Comparison of ENCODE assay signal across 7 cellular contexts in genomic region chr19:34159541-34159940, GRCh38. TPM values are rescaled to one million over a fixed set of nuclear protein-coding genes. Genes with fewer than 3 reads are reported as not detected.
A peak's percentile ranks its signal among the peaks of the same experiment; 100 is the strongest.
DNase-seq lines count a peak whose midpoint lies in the region; ATAC-seq, FAIRE-seq and TF ChIP-seq lines count a peak whose summit lies in the region.
"Not testable (repeated sequence)": the region's sequence is repeated elsewhere in the genome, so short reads cannot be mapped to it uniquely, and the experiment has no call there.

No MANE protein-coding gene starts in this region.

- not testable (repeated sequence) for TF ChIP-seq RAD21 in HepG2 (CRISPR knock-in tag; IDR thresholded peaks at IDR 0.05)

- H3F3A ChIP-seq in PC-3 (ENCODE audit: low read length, unreplicated experiment) = not testable (repeated sequence)

- intact Hi-C loops in PC-3 (cut with micrococcal nuclease); HepG2 (cut with micrococcal nuclease; ENCODE audit: unreplicated experiment): not testable (repeated sequence)

- not testable (repeated sequence) for H3K27ac ChIP-seq in PC-3 (ENCODE audit: low read length); SJSA1; HepG2 (ENCODE audit: extremely low read length, insufficient read depth, low read length)

- not testable (repeated sequence) for H3K9me3 ChIP-seq in PC-3 (ENCODE audit: low read length); SJSA1 (replicated peaks); HepG2 (ENCODE audit: low read length)

- not testable (repeated sequence) for H3K4me2 ChIP-seq in PC-3 (ENCODE audit: low read length); HepG2 (ENCODE audit: low read depth, low read length)

- not testable (repeated sequence) for ATAC-seq in PC-3; central memory CD8-positive, alpha-beta T cell (replicated peaks; ENCODE audit: extremely low read depth, poor library complexity, severe bottlenecking); HepG2

- FAIRE-seq in HepG2 (lab: Jason Lieb, UNC) = not testable (repeated sequence)

- not testable (repeated sequence) for H4K20me1 ChIP-seq in PC-3 (ENCODE audit: low read length); HepG2 (ENCODE audit: insufficient read depth, low read length)

- H2AFZ ChIP-seq in PC-3 (ENCODE audit: low read length); HepG2 (ENCODE audit: low read length): not testable (repeated sequence)

- not testable (repeated sequence) for TF ChIP-seq CTCF in PC-3 (conservative IDR thresholded peaks at IDR 0.05; ENCODE audit: low read depth, low read length); HepG2 (CRISPR knock-in tag; IDR thresholded peaks at IDR 0.05)

- H3K27me3 ChIP-seq in PC-3 (ENCODE audit: low read length); SJSA1 (replicated peaks); HepG2 (ENCODE audit: control insufficient read depth in 1 of 2, insufficient read depth in 2 of 2, low read length in 2 of 2): not testable (repeated sequence)

- in situ Hi-C loops in HepG2 (cut with HindIII; ENCODE audit: extremely low pct_ligation_motif_present, low pct_unique_long_range_greater_than_20kb) = not testable (repeated sequence)

- not testable (repeated sequence) for H3K4me1 Mint-ChIP-seq in central memory CD8-positive, alpha-beta T cell

- peak overlapping the region; percentile 29 for H3K27ac Mint-ChIP-seq in central memory CD8-positive, alpha-beta T cell (ENCODE audit: low read depth)

- CTCF ChIA-PET in PC-3 (lab: Charles Lee); HepG2 (lab: Yijun Ruan, JAX; ENCODE audit: low intra/inter-chr PET ratio, low total read pairs): not testable (repeated sequence)

- not testable (repeated sequence) for H3K79me2 ChIP-seq in PC-3 (ENCODE audit: low read length); HepG2 (ENCODE audit: insufficient read depth, low read length)

- 5% methylated on average over 5 of the region's 5 CpGs for WGBS in HepG2 (ENCODE audit: low lambda C conversion rate)

- POLR2A ChIA-PET in PC-3 (lab: Charles Lee; ENCODE audit: unreplicated experiment); HepG2 (lab: Yijun Ruan, JAX): not testable (repeated sequence)

- not testable (repeated sequence) for H3K4me3 Mint-ChIP-seq in central memory CD8-positive, alpha-beta T cell

- H3K9ac ChIP-seq in PC-3 (ENCODE audit: low read length); HepG2 (ENCODE audit: insufficient read depth, low read depth, low read length): not testable (repeated sequence)

- not testable (repeated sequence) for H3K4me1 ChIP-seq in PC-3 (ENCODE audit: insufficient read depth, low read length); SJSA1 (replicated peaks); HepG2 (ENCODE audit: insufficient read depth, low read length)

- H3K9me2 ChIP-seq in PC-3 (replicated peaks; ENCODE audit: low read length) = not testable (repeated sequence)

- not testable (repeated sequence) for H3K27me3 Mint-ChIP-seq in central memory CD8-positive, alpha-beta T cell

- TF ChIP-seq POLR2A in HepG2 (IDR thresholded peaks at IDR 0.05; ENCODE audit: insufficient read depth in 1 of 2, low read depth in 2 of 2, low read length in 2 of 2) = not testable (repeated sequence)

- not testable (repeated sequence) for H3K9me3 Mint-ChIP-seq in central memory CD8-positive, alpha-beta T cell

- DNase-seq in EL (peak; percentile 29), HCEC 1CT (peak; percentile 57), PC-3 (peak; percentile 6), SJSA1 (ENCODE audit: low read depth in 1 of 2, low spot score in 2 of 2) (peak; percentile 54 to 59), iris pigment epithelial cell (ENCODE audit: low read depth) (peak; percentile 48)
- not testable (repeated sequence) for DNase-seq in central memory CD8-positive, alpha-beta T cell (ENCODE audit: low spot score in 2 of 2); HepG2 (ENCODE audit: low spot score)

- H3K36me3 ChIP-seq in PC-3 (ENCODE audit: low read depth, low read length); SJSA1; HepG2 (replicated peaks in 1 of 2; ENCODE audit: control insufficient read depth in 1 of 2, insufficient read depth in 2 of 2, low read length in 2 of 2): not testable (repeated sequence)

- H3K4me3 ChIP-seq in PC-3 (ENCODE audit: low read length); SJSA1; HepG2 (replicated peaks in 1 of 3; ENCODE audit: insufficient read depth in 1 of 3, low read depth in 2 of 3, low read length in 3 of 3): not testable (repeated sequence)

- H3K36me3 Mint-ChIP-seq in central memory CD8-positive, alpha-beta T cell (ENCODE audit: insufficient read depth) = not testable (repeated sequence)

- BruUV-seq in PC-3 (replicated peaks; lab: Mats Ljungman, UMichigan); HepG2 (replicated peaks; lab: Mats Ljungman, UMichigan): not testable (repeated sequence)

- TF ChIP-seq EP300 in HepG2 (IDR thresholded peaks at IDR 0.05; ENCODE audit: low read depth in 2 of 2, low read length in 2 of 2); HepG2 (CRISPR knock-in tag; IDR thresholded peaks at IDR 0.05; ENCODE audit: borderline replicate concordance): not testable (repeated sequence)

TF ChIP-seq in HepG2, 621 proteins besides CTCF, POLR2A, EP300 and RAD21:
- TF ChIP-seq CEBPG (CRISPR knock-in tag; IDR thresholded peaks at IDR 0.05) = 0 out of 2 replicates have a peak, but pooled peaks have one; percentile 13
- peak; percentile 69 for TF ChIP-seq ZNF460 (CRISPR knock-in tag; IDR thresholded peaks at IDR 0.05; ENCODE audit: borderline replicate concordance)
- TF ChIP-seq ZNF770 (CRISPR knock-in tag; IDR thresholded peaks at IDR 0.05) = 0 out of 2 replicates have a peak, but pooled peaks have one; percentile 15
- peak; percentile 63 for TF ChIP-seq TEAD3 (CRISPR knock-in tag; optimal IDR thresholded peaks at IDR 0.05; ENCODE audit: borderline replicate concordance)
- TF ChIP-seq FOSL2 (CRISPR knock-in tag; IDR thresholded peaks at IDR 0.05) = peak; percentile 62; the same call in 1 of the 2 replicates
TF ChIP-seq in HepG2: peak in this region for 5; not testable (repeated sequence) for 616.

RNA-seq across cellular contexts. Expression of gene LSM14A, which starts 12.8 kb away (rescaled TPM):
- total RNA-seq in PC-3 (2014; rRNA removed) = 67.4 and 88.5 TPM in 2 replicates
- 33.5 and 61.4 TPM in 2 replicates for total RNA-seq in SJSA1 (2014; rRNA removed; shearing (Covaris generic))
- total RNA-seq in HepG2 (2016; rRNA removed; fragmentation: Illumina TruSeq; extraction: Trizol) = 83.6 and 109 TPM in 2 replicates
- total RNA-seq in HepG2 (2016; cell fraction: cytosol; rRNA removed; fragmentation: Illumina TruSeq; extraction: Trizol; ENCODE audit: low read depth) = 79.6 and 86.8 TPM in 2 replicates
- 89.2 and 94.7 TPM in 2 replicates for total RNA-seq in HepG2 (2016; cell fraction: insoluble cytoplasmic fraction; rRNA removed; fragmentation: Illumina TruSeq; extraction: Trizol)
- total RNA-seq in HepG2 (2016; cell fraction: membrane; rRNA removed; fragmentation: Illumina TruSeq; extraction: Trizol) = 169 and 188 TPM in 2 replicates
- 40.2 and 49.9 TPM in 2 replicates for total RNA-seq in HepG2 (2016; cell fraction: nucleus; rRNA removed; fragmentation: Illumina TruSeq; extraction: Trizol)
- 62.4 and 77.0 TPM in 2 replicates for polyA plus RNA-seq in HepG2 (2011; rRNA removed)
- 52.2 and 64.2 TPM in 2 replicates for polyA plus RNA-seq in HepG2 (2011; cell fraction: cytosol; rRNA removed)
- 37.8 and 45.4 TPM in 2 replicates for polyA plus RNA-seq in HepG2 (2011; cell fraction: nucleus; rRNA removed)
- 77.5 and 77.9 TPM in 2 replicates for polyA plus RNA-seq in HepG2 (2012)
- polyA plus RNA-seq in HepG2 (2016; cell fraction: cytosol; fragmentation: Illumina TruSeq; extraction: Trizol; ENCODE audit: low read depth) = 124 and 135 TPM in 2 replicates
- polyA plus RNA-seq in HepG2 (2016; cell fraction: insoluble cytoplasmic fraction; fragmentation: Illumina TruSeq; extraction: Trizol; ENCODE audit: low read depth) = 149 and 181 TPM in 2 replicates
- 172 and 199 TPM in 2 replicates for polyA plus RNA-seq in HepG2 (2016; cell fraction: membrane; fragmentation: Illumina TruSeq; extraction: Trizol; ENCODE audit: low read depth)
- 67.0 and 73.1 TPM in 2 replicates for polyA plus RNA-seq in HepG2 (2016; cell fraction: nucleus; fragmentation: Illumina TruSeq; extraction: Trizol; ENCODE audit: insufficient read depth, low read depth)
- 166 and 255 TPM in 2 replicates for polyA minus RNA-seq in HepG2 (2011; rRNA and poly(A)+ RNA removed; ENCODE audit: low replicate concordance)
- 61.4 and 69.0 TPM in 2 replicates for polyA minus RNA-seq in HepG2 (2011; cell fraction: cytosol; rRNA and poly(A)+ RNA removed)
- 87.8 and 114 TPM in 2 replicates for polyA minus RNA-seq in HepG2 (2011; cell fraction: nucleus; rRNA and poly(A)+ RNA removed)
